Comparison of ENCODE assay signal across 27 cellular contexts in genomic region chr5:41457094-41457493, GRCh38. TPM values are rescaled to one million over a fixed set of nuclear protein-coding genes. Genes with fewer than 3 reads are reported as not detected.
"Had no signal": no experiment of that assay in that cellular context is flagged by ENCODE, and none has a peak within 500 bp of the region (broad histone marks: within the 10 kb centered on the region; RNA-seq: fewer than 3 reads in every experiment).

No MANE protein-coding gene starts in this region.

- H3K9me3 ChIP-seq: body of pancreas had no signal

- H3K4me3 Mint-ChIP-seq: activated CD4-positive, alpha-beta memory T cell treated with anti-CD3 and anti-CD28 coated beads, Interleukin-2, amount 10 ng/mL, durations not matched to agents 7 days and 5 days; activated CD4-positive, alpha-beta T cell treated with anti-CD3 and anti-CD28 coated beads, Interleukin-2, amount 10 ng/mL, durations not matched to agents 7 days and 5 days; activated naive CD8-positive, alpha-beta T cell; activated T-cell treated with anti-CD3 and anti-CD28 coated beads, Interleukin-2, amount 50 U/mL, for 24 hours; activated T-helper 17 cell treated with anti-CD3 and anti-CD28 coated beads, Interleukin-2, amount 50 U/mL, for 72 hours; central memory CD8-positive, alpha-beta T cell; dendritic cell treated with granulocyte-macrophage colony-stimulating factor and Interleukin-4, amounts not matched to agents 40 ng/mL and 50 ng/mL, for 4 days; endodermal cell had no signal

- H3K36me3 Mint-ChIP-seq: activated naive CD8-positive, alpha-beta T cell had no signal

- H3K27ac ChIP-seq: body of pancreas, coronary artery, dorsolateral prefrontal cortex had no signal

- H3K9me3 Mint-ChIP-seq: activated CD4-positive, alpha-beta memory T cell treated with anti-CD3 and anti-CD28 coated beads, Interleukin-2, amount 10 ng/mL, durations not matched to agents 7 days and 5 days; activated CD4-positive, alpha-beta T cell treated with anti-CD3 and anti-CD28 coated beads, Interleukin-2, amount 10 ng/mL, durations not matched to agents 7 days and 5 days; activated T-cell treated with anti-CD3 and anti-CD28 coated beads, Interleukin-2, amount 50 U/mL, for 24 hours; dendritic cell treated with granulocyte-macrophage colony-stimulating factor and Interleukin-4, amounts not matched to agents 40 ng/mL and 50 ng/mL, for 4 days; endodermal cell had no signal

- H3K27ac Mint-ChIP-seq: activated CD4-positive, alpha-beta memory T cell treated with anti-CD3 and anti-CD28 coated beads, Interleukin-2, amount 10 ng/mL, durations not matched to agents 7 days and 5 days; activated CD4-positive, alpha-beta T cell treated with anti-CD3 and anti-CD28 coated beads, Interleukin-2, amount 10 ng/mL, durations not matched to agents 7 days and 5 days; activated naive CD8-positive, alpha-beta T cell; activated T-cell treated with anti-CD3 and anti-CD28 coated beads, Interleukin-2, amount 50 U/mL, for 24 hours; activated T-helper 17 cell treated with anti-CD3 and anti-CD28 coated beads, Interleukin-2, amount 50 U/mL, for 72 hours; dendritic cell treated with granulocyte-macrophage colony-stimulating factor and Interleukin-4, amounts not matched to agents 40 ng/mL and 50 ng/mL, for 4 days had no signal

- H3K27me3 Mint-ChIP-seq: activated CD4-positive, alpha-beta memory T cell treated with anti-CD3 and anti-CD28 coated beads, Interleukin-2, amount 10 ng/mL, durations not matched to agents 7 days and 5 days; activated CD4-positive, alpha-beta T cell treated with anti-CD3 and anti-CD28 coated beads, Interleukin-2, amount 10 ng/mL, durations not matched to agents 7 days and 5 days; activated naive CD8-positive, alpha-beta T cell; activated T-cell treated with anti-CD3 and anti-CD28 coated beads, Interleukin-2, amount 50 U/mL, for 24 hours; central memory CD8-positive, alpha-beta T cell; dendritic cell treated with granulocyte-macrophage colony-stimulating factor and Interleukin-4, amounts not matched to agents 40 ng/mL and 50 ng/mL, for 4 days had no signal

- ATAC-seq: activated T-helper 17 cell treated with anti-CD3 and anti-CD28 coated beads, Interleukin-2, amount 50 U/mL, for 72 hours; esophagus mucosa had no signal

- H3K4me3 ChIP-seq: body of pancreas, coronary artery, dorsolateral prefrontal cortex had no signal

- DNase-seq: activated CD4-positive, alpha-beta memory T cell treated with anti-CD3 and anti-CD28 coated beads, Interleukin-2, amount 10 ng/mL, durations not matched to agents 7 days and 5 days; activated CD4-positive, alpha-beta T cell treated with anti-CD3 and anti-CD28 coated beads for 1 hour; activated CD4-positive, alpha-beta T cell treated with anti-CD3 and anti-CD28 coated beads for 4 hours; activated CD4-positive, alpha-beta T cell treated with anti-CD3 and anti-CD28 coated beads, Interleukin-2, amount 10 ng/mL, durations not matched to agents 7 days and 5 days; activated CD4-positive, alpha-beta T cell treated with anti-CD3 and anti-CD28 coated beads, Interleukin-2, amount 50 U/mL, for 4 hours; activated CD4-positive, CD25-positive, alpha-beta regulatory T cell; activated CD8-positive, alpha-beta memory T cell treated with anti-CD3 and anti-CD28 coated beads, Interleukin-2, amount 50 U/mL, for 48 hours; activated effector memory CD4-positive, alpha-beta T cell treated with Interleukin-2 at 50 U/mL for 16 hours; activated gamma-delta T cell treated with Interleukin-2 at 50 U/mL for 16 hours; activated naive CD4-positive, alpha-beta T cell treated with anti-CD3 and anti-CD28 coated beads, Interleukin-2, amount 50 U/mL, for 16 hours; activated naive CD4-positive, alpha-beta T cell treated with Interleukin-2 at 50 U/mL for 16 hours; activated T-cell treated with anti-CD3 and anti-CD28 coated beads for 4 hours; activated T-cell treated with anti-CD3 and anti-CD28 coated beads, Interleukin-2, amount 50 U/mL, for 24 hours; amniotic stem cell; aorta; body of pancreas; dorsolateral prefrontal cortex; effector memory CD4-positive, alpha-beta T cell; endodermal cell; foreskin fibroblast; T-helper 2 cell had no signal

- H3K27me3 ChIP-seq: body of pancreas, dorsolateral prefrontal cortex had no signal

- H3K4me1 Mint-ChIP-seq: activated CD4-positive, alpha-beta memory T cell treated with anti-CD3 and anti-CD28 coated beads, Interleukin-2, amount 10 ng/mL, durations not matched to agents 7 days and 5 days; activated CD4-positive, alpha-beta T cell treated with anti-CD3 and anti-CD28 coated beads, Interleukin-2, amount 10 ng/mL, durations not matched to agents 7 days and 5 days; activated T-helper 17 cell treated with anti-CD3 and anti-CD28 coated beads, Interleukin-2, amount 50 U/mL, for 72 hours; central memory CD8-positive, alpha-beta T cell had no signal

RNA-seq across cellular contexts. Expression of gene PLCXD3, which starts 53.3 kb away (rescaled TPM):
- total RNA-seq: activated CD4-positive, alpha-beta memory T cell treated with anti-CD3 and anti-CD28 coated beads, Interleukin-2, amount 10 ng/mL, durations not matched to agents 7 days and 5 days; activated CD4-positive, alpha-beta T cell treated with anti-CD3 and anti-CD28 coated beads, Interleukin-2, amount 10 ng/mL, durations not matched to agents 7 days and 5 days; activated T-helper 17 cell treated with anti-CD3 and anti-CD28 coated beads, Interleukin-2, amount 50 U/mL, for 72 hours had no signal
